Comparison of ENCODE assay signal across 1 cellular context in genomic region chr9:120876842-120877240, GRCh38.
TF ChIP-seq lines count a peak whose summit lies in the region.

TSS of gene PHF19 (minus strand) at chr9:120877188. CDS start at chr9:120874741, 2,447 bp downstream.

TF ChIP-seq in SK-N-SH, 30 proteins besides CTCF, POLR2A, EP300 and RAD21 (continued from another document):
- TF ChIP-seq TAF1 (IDR thresholded peaks at IDR 0.05; ENCODE audit: borderline replicate concordance, low read depth, low read length), result peak; percentile 55; the same call in 1 of the 2 replicates
- no peak for TF ChIP-seq EZH2phosphoT487 (IDR thresholded peaks at IDR 0.05; ENCODE audit: borderline replicate concordance, low read depth)
